21 cellular contexts compared by ENCODE assay signal in the genomic region with DNA sequence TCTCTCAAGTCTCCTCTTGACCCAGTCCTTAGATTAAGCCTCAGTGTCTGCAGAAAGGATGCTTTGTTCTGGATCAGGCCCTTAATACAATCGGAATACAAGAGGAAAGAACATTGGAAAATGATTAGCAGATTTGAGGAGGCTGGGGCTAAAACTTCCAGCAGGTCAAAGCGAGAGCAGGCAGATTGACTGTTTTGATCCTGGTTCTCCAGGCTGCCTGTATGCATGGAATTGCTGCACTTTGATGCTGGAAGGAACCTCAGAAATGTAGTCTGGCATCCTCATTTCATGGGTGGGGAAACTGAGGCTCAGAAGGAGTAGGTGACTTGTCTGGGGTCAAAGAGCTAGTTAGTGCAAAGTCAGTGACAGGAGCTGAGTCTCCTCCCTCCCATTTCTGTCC.
"Had no signal": no experiment of that assay in that cellular context is flagged by ENCODE, and none has a peak within 500 bp of the region (broad histone marks: within the 10 kb centered on the region; RNA-seq: fewer than 3 reads in every experiment).

No MANE protein-coding gene starts in this region.

- H3K27ac ChIP-seq: HL-60, SJSA1, SK-N-MC had no signal

- H3K4me1 ChIP-seq: SJSA1 had no signal

- H3K27me3 ChIP-seq: MG63, SJSA1 had no signal

- H3K4me3 ChIP-seq: MG63, SJSA1, SK-N-MC had no signal

- H3K36me3 ChIP-seq: MG63, SJSA1 had no signal

- DNase-seq: Karpas-422, KG1, MG63, NCI-H1092, NCI-H1105 treated with DMSO at 0.1 percent for 48 hours, NCI-H1436, NCI-H187, NCI-H2029, NCI-H2081 treated with DMSO at 0.1 percent for 48 hours, NCI-H2171, NCI-H226, NCI-H446, NCI-H510A, NCI-H524 treated with DMSO at 0.1 percent for 48 hours, NCI-H774, Right ventricle myocardium superior, RPMI8226, SIG-M5 had no signal

- H3K9me3 ChIP-seq: MG63, SJSA1 had no signal
